ENCODE assay signal across 10 cellular contexts in the genomic region with DNA sequence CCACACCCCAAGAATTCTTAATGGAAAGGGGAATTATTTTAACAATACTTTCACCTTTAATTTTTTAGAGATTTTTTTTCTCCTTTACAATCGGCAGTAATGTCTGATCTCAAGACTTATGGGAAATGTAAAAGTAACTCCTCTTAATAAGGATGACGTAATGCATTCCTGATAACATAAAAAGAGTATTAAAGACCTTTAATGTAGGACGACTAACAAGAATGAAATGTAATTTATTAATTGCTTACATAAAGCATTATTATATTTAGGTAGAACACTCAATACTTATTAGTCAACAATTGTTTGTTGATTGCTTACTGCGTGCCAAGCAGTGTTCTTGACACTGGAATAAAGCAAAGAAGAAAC.
DNase-seq lines count a peak whose midpoint lies in the region; ATAC-seq and TF ChIP-seq lines count a peak whose summit lies in the region.
"Had no signal": no experiment of that assay in that cellular context is flagged by ENCODE, and none has a peak within 500 bp of the region (broad histone marks: within the 10 kb centered on the region; RNA-seq: fewer than 3 reads in every experiment).

No MANE protein-coding gene starts in this region.

- H3K36me3 ChIP-seq in DND-41 (ENCODE audit: insufficient read depth, low read length) (no peaks in the 10 kb centered on the region), RWPE2 (ENCODE audit: low read depth) (no peaks in the 10 kb centered on the region)

- H3K4me2 ChIP-seq in DND-41 (ENCODE audit: insufficient read depth, low read length), result peak overlapping the region; percentile 66

- DNase-seq in DND-41 (no peak), RWPE2 (ENCODE audit: low spot score) (no peak), fibroblast of pulmonary artery (ENCODE audit: low read depth) (no peak), retinal pigment epithelial cell (ENCODE audit: low read depth) (peak; percentile 11), NCI-H1048 (lab: John Stamatoyannopoulos, UW) (no peak), T-helper 2 cell (no peak), GF-D8 (lab: John Stamatoyannopoulos, UW) (no peak), NCI-H187 (lab: John Stamatoyannopoulos, UW) (no peak)
- DNase-seq: activated B cell treated with CpG ODN at 0.5 μM for 24 hours, posterior cingulate gyrus had no signal

- H3K27me3 ChIP-seq in DND-41 (ENCODE audit: insufficient read depth, low read length, poor library complexity), result peaks cover 26% of the 10 kb centered on the region
- H3K27me3 ChIP-seq in RWPE2 (ENCODE audit: insufficient read depth, poor library complexity, severe bottlenecking), result no peaks in the 10 kb centered on the region

- H3K4me1 ChIP-seq in DND-41 (ENCODE audit: insufficient read depth, low read length) (peaks cover 19% of the 10 kb centered on the region; the same call in 1 of the 2 replicates), RWPE2 (ENCODE audit: insufficient read depth, poor library complexity, severe bottlenecking) (peaks cover 16% of the 10 kb centered on the region)

- ATAC-seq in DND-41 (ENCODE audit: insufficient read depth, low read depth), result no peak
- ATAC-seq in RWPE2 (ENCODE audit: low read depth), result no peak

- H3K9me3 ChIP-seq in DND-41 (ENCODE audit: insufficient read depth, low read length, severe bottlenecking), result no peaks in the 10 kb centered on the region
- H3K9me3 ChIP-seq in RWPE2 (ENCODE audit: severe bottlenecking), result no peaks in the 10 kb centered on the region

- no peak overlapping the region; the same call in 1 of the 2 replicates for H3K9ac ChIP-seq in DND-41 (ENCODE audit: low read depth, low read length)

- H3K4me3 ChIP-seq in DND-41 (ENCODE audit: low read depth in 1 of 2, low read length in 2 of 2) (peak overlapping the region in 1 of 2 experiments; percentile 62; a peak in 1 of 4 replicates), RWPE2 (ENCODE audit: severe bottlenecking) (peak overlapping the region; percentile 97), fibroblast of pulmonary artery (replicated peaks; ENCODE audit: low read depth, low read length) (peak overlapping the region; percentile 72), retinal pigment epithelial cell (ENCODE audit: low read length) (peak overlapping the region; percentile 65)

- no peak overlapping the region for H3K27ac ChIP-seq in DND-41 (ENCODE audit: low read length)
- H3K27ac ChIP-seq in RWPE2 (ENCODE audit: poor library complexity, severe bottlenecking), result peak overlapping the region; percentile 90

- peak overlapping the region; percentile 82; the same call in 1 of the 2 replicates for H2AFZ ChIP-seq in DND-41 (ENCODE audit: low read depth, low read length)

- no peaks in the 10 kb centered on the region for H4K20me1 ChIP-seq in DND-41 (ENCODE audit: insufficient read depth, low read length)

- TF ChIP-seq CTCF in DND-41 (IDR thresholded peaks at IDR 0.05; ENCODE audit: borderline replicate concordance, extremely low read depth, low read length, poor library complexity, severe bottlenecking), result no peak
- no peak for TF ChIP-seq CTCF in RWPE2 (IDR thresholded peaks at IDR 0.05; ENCODE audit: poor library complexity, severe bottlenecking)
- no peak for TF ChIP-seq CTCF in fibroblast of pulmonary artery (IDR thresholded peaks at IDR 0.05; ENCODE audit: low read length, missing control alignments)
- TF ChIP-seq CTCF in retinal pigment epithelial cell (conservative IDR thresholded peaks at IDR 0.05; ENCODE audit: low read depth, low read length), result no peak

- H3K79me2 ChIP-seq in DND-41 (ENCODE audit: insufficient read depth, low read length), result no peaks in the 10 kb centered on the region
